ENCODE assay signal across 18 cellular contexts in the genomic region with DNA sequence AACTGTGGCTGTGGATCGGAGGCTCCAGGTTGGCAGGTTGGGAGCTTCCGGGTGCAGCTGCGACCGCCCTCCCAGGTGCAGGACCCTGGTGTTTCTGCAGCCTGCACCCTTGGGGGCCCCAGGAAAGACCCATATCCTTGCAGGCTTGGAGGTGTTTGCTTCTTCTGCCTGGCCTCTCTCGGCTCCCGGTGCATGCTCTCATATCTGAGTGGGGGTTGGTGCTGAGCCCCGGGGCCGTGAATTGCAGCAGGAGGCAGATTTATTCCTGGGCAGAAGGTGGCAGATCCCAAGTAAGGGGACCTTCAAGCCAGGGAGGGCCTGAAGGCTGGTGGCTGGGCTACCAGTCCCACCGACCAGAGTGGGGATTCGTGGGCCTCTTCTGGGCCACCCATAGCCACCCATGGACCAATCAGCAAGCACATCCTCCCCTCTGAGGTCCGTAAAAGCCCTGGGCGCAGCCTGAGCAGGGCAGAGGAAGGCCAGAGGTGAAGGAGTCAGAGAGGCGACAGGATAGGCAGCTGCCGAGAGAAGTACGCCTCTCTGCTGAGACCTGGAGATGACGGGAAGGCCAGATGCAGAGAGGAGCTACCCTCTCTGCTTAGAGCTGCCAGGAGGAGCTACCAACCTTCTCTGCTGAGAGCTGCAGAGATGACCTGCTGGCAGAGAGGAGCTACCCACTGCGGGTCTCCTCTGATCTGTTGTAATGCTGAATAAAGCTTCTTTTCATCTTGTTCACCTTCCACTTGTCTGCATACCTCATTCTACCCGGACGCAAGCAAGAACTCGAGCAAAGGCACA.
"Had no signal": no experiment of that assay in that cellular context is flagged by ENCODE, and none has a peak within 500 bp of the region (broad histone marks: within the 10 kb centered on the region; RNA-seq: fewer than 3 reads in every experiment).

No MANE protein-coding gene starts in this region.

- H3K4me1 ChIP-seq: right atrium auricular region, testis, tibial nerve had no signal

- H3K27ac Mint-ChIP-seq: dendritic cell treated with granulocyte-macrophage colony-stimulating factor and Interleukin-4, amounts not matched to agents 40 ng/mL and 50 ng/mL, for 4 days; naive B cell; stimulated activated effector memory CD8-positive, alpha-beta T cell treated with anti-CD3 and anti-CD28 coated beads, Interleukin-12 subunit alpha, Interleukin-12 subunit beta, amount 100 ng/mL, for 72 hours; stimulated activated naive CD8-positive, alpha-beta T cell treated with anti-CD3 and anti-CD28 coated beads, Interleukin-15, Interleukin-2, amounts not matched to agents 100 ng/mL and 50 ng/mL, for 24 hours had no signal

- H3K36me3 ChIP-seq: right atrium auricular region, tibial nerve had no signal

- H3K27ac ChIP-seq: hepatocyte, right atrium auricular region, testis, tibial nerve had no signal

- H3K36me3 Mint-ChIP-seq: naive B cell; stimulated activated effector memory CD8-positive, alpha-beta T cell treated with anti-CD3 and anti-CD28 coated beads, Interleukin-12 subunit alpha, Interleukin-12 subunit beta, amount 100 ng/mL, for 72 hours had no signal

- DNase-seq: erythroblast; foreskin melanocyte; head of caudate nucleus; kidney glomerular epithelial cell; mesendoderm; naive B cell; stimulated activated CD4-positive, alpha-beta T cell treated with anti-CD3 and anti-CD28 coated beads, Interleukin-4, amount 100 ng/mL, for 1 hour; stimulated activated CD8-positive, alpha-beta memory T cell treated with anti-CD3 and anti-CD28 coated beads, Interleukin-4, amount 100 ng/mL, for 48 hours; testis had no signal

- H3K4me3 Mint-ChIP-seq: dendritic cell treated with granulocyte-macrophage colony-stimulating factor and Interleukin-4, amounts not matched to agents 40 ng/mL and 50 ng/mL, for 4 days; naive B cell; nephron; stimulated activated effector memory CD8-positive, alpha-beta T cell treated with anti-CD3 and anti-CD28 coated beads, Interleukin-12 subunit alpha, Interleukin-12 subunit beta, amount 100 ng/mL, for 72 hours; stimulated activated naive CD8-positive, alpha-beta T cell treated with anti-CD3 and anti-CD28 coated beads, Interleukin-15, Interleukin-2, amounts not matched to agents 100 ng/mL and 50 ng/mL, for 24 hours had no signal

- H2AFZ ChIP-seq: hepatocyte had no signal

- H3K27me3 Mint-ChIP-seq: dendritic cell treated with granulocyte-macrophage colony-stimulating factor and Interleukin-4, amounts not matched to agents 40 ng/mL and 50 ng/mL, for 4 days; naive B cell; stimulated activated naive CD8-positive, alpha-beta T cell treated with anti-CD3 and anti-CD28 coated beads, Interleukin-15, Interleukin-2, amounts not matched to agents 100 ng/mL and 50 ng/mL, for 24 hours had no signal

- H3K9me3 Mint-ChIP-seq: nephron had no signal

- H3K4me2 ChIP-seq: hepatocyte, smooth muscle cell had no signal

- H3K79me2 ChIP-seq: hepatocyte had no signal

- H3K27me3 ChIP-seq: hepatocyte, right atrium auricular region, testis, tibial nerve had no signal

- H3K4me3 ChIP-seq: hepatocyte, right atrium auricular region, smooth muscle cell, testis, tibial nerve had no signal

- H3K4me1 Mint-ChIP-seq: naive B cell; stimulated activated effector memory CD8-positive, alpha-beta T cell treated with anti-CD3 and anti-CD28 coated beads, Interleukin-12 subunit alpha, Interleukin-12 subunit beta, amount 100 ng/mL, for 72 hours had no signal

- ATAC-seq: left lobe of liver; stimulated activated effector memory CD8-positive, alpha-beta T cell treated with anti-CD3 and anti-CD28 coated beads, Interleukin-12 subunit alpha, Interleukin-12 subunit beta, amount 100 ng/mL, for 72 hours had no signal

- H3K9me3 ChIP-seq: right atrium auricular region, testis, tibial nerve had no signal
